1 cellular context compared by ENCODE assay signal in genomic region chr10:70590663-70591416, GRCh38.
TF ChIP-seq lines count a peak whose summit lies in the region.

No MANE protein-coding gene starts in this region.

TF ChIP-seq in K562, 482 proteins besides CTCF, POLR2A, EP300 and RAD21 (continued from another document and continues in another):
- TF ChIP-seq TFE3 (CRISPR knock-in tag; IDR thresholded peaks at IDR 0.05), result peak; percentile 40
- no peak for TF ChIP-seq CHD4 (IDR thresholded peaks at IDR 0.05; ENCODE audit: insufficient read depth, insufficient replicate concordance, low read depth, low read length, poor library complexity, severe bottlenecking)
- TF ChIP-seq CHD7 (IDR thresholded peaks at IDR 0.05; ENCODE audit: low read depth, low read length), result no peak
- no peak for TF ChIP-seq ZNF263 (CRISPR knock-in tag; IDR thresholded peaks at IDR 0.05; ENCODE audit: borderline replicate concordance)
- no peak for TF ChIP-seq FIP1L1 (IDR thresholded peaks at IDR 0.05; ENCODE audit: low read depth, low read length, poor library complexity, severe bottlenecking)
- no peak for TF ChIP-seq PHF20 (IDR thresholded peaks at IDR 0.05; ENCODE audit: partially characterized antibody)
- TF ChIP-seq MAFG (tag; conservative IDR thresholded peaks at IDR 0.05), result 0 out of 2 replicates have a peak, but pooled peaks have one; percentile 39
- TF ChIP-seq NR2F6 (CRISPR knock-in tag; IDR thresholded peaks at IDR 0.05), result peak; percentile 91
- TF ChIP-seq ZNF444 (CRISPR knock-in tag; IDR thresholded peaks at IDR 0.05), result peak; percentile 96
- TF ChIP-seq POLR2B (IDR thresholded peaks at IDR 0.05; ENCODE audit: low read depth, partially characterized antibody), result no peak
- peak; percentile 19; the same call in 1 of the 2 replicates for TF ChIP-seq CBFA2T3 (IDR thresholded peaks at IDR 0.05)
- TF ChIP-seq MXI1 (IDR thresholded peaks at IDR 0.05; ENCODE audit: low read depth, low read length), result no peak
- TF ChIP-seq CLOCK (CRISPR knock-in tag; IDR thresholded peaks at IDR 0.05; ENCODE audit: borderline replicate concordance), result peak; percentile 91
- 0 out of 2 replicates have a peak, but pooled peaks have one; percentile 55 for TF ChIP-seq ZNF785 (CRISPR knock-in tag; IDR thresholded peaks at IDR 0.05)
- TF ChIP-seq XRCC3 (IDR thresholded peaks at IDR 0.05), result no peak
- TF ChIP-seq FOXK2 (conservative IDR thresholded peaks at IDR 0.05 in 1 of 2, IDR thresholded peaks at IDR 0.05 in 1 of 2; ENCODE audit: low read depth in 2 of 2), result no peak
- no peak for TF ChIP-seq CBFB (CRISPR knock-in tag; IDR thresholded peaks at IDR 0.05)
- TF ChIP-seq ZNF140 (CRISPR knock-in tag; IDR thresholded peaks at IDR 0.05), result no peak
- TF ChIP-seq CREBBP (IDR thresholded peaks at IDR 0.05; ENCODE audit: low read depth, low read length), result no peak
- no peak for TF ChIP-seq FOS (IDR thresholded peaks at IDR 0.05; ENCODE audit: extremely low read depth, insufficient read length)
- no peak for TF ChIP-seq YBX1 (IDR thresholded peaks at IDR 0.05)
- TF ChIP-seq ZNF408 (CRISPR knock-in tag; IDR thresholded peaks at IDR 0.05; ENCODE audit: low read depth), result no peak
- peak; percentile 98 for TF ChIP-seq DDX20 (tag; IDR thresholded peaks at IDR 0.05; ENCODE audit: low read depth)
- TF ChIP-seq ELK3 (CRISPR knock-in tag; IDR thresholded peaks at IDR 0.05), result peak; percentile 94
- no peak for TF ChIP-seq RBM39 (optimal IDR thresholded peaks at IDR 0.05; ENCODE audit: low read depth, low read length)
- no peak for TF ChIP-seq CBX3 (IDR thresholded peaks at IDR 0.05; ENCODE audit: borderline replicate concordance in 1 of 2, low read length in 2 of 2)
- peak; percentile 88; the same call in 1 of the 2 replicates for TF ChIP-seq HOXB6 (CRISPR knock-in tag; IDR thresholded peaks at IDR 0.05; ENCODE audit: borderline replicate concordance)
- peak; percentile 86 for TF ChIP-seq ZNF644 (tag; IDR thresholded peaks at IDR 0.05; ENCODE audit: low read depth)
- TF ChIP-seq HMGN3 (IDR thresholded peaks at IDR 0.05; ENCODE audit: borderline replicate concordance, extremely low read depth, insufficient read length, low read depth, low read length), result no peak
- TF ChIP-seq AFF1 (IDR thresholded peaks at IDR 0.05; ENCODE audit: low read depth in 1 of 2, partially characterized antibody in 2 of 2), result no peak
- peak in 1 of 2 experiments; percentile 98; a peak in 2 of 4 replicates for TF ChIP-seq ZNF639 (CRISPR knock-in tag; conservative IDR thresholded peaks at IDR 0.05 in 1 of 2, IDR thresholded peaks at IDR 0.05 in 1 of 2)
- peak; percentile 99 for TF ChIP-seq ZNF589 (CRISPR knock-in tag; IDR thresholded peaks at IDR 0.05; ENCODE audit: low read depth)
- TF ChIP-seq PYGO2 (tag; IDR thresholded peaks at IDR 0.05), result peak; percentile 98
- TF ChIP-seq NCOA4 (IDR thresholded peaks at IDR 0.05; ENCODE audit: partially characterized antibody), result no peak
- TF ChIP-seq SLC30A9 (CRISPR knock-in tag; IDR thresholded peaks at IDR 0.05), result no peak
- TF ChIP-seq TGIF2 (CRISPR knock-in tag; IDR thresholded peaks at IDR 0.05), result no peak
- TF ChIP-seq PURB (CRISPR knock-in tag; IDR thresholded peaks at IDR 0.05; ENCODE audit: low read depth), result no peak
